Comparison of ENCODE assay signal across 13 cellular contexts in the genomic region with DNA sequence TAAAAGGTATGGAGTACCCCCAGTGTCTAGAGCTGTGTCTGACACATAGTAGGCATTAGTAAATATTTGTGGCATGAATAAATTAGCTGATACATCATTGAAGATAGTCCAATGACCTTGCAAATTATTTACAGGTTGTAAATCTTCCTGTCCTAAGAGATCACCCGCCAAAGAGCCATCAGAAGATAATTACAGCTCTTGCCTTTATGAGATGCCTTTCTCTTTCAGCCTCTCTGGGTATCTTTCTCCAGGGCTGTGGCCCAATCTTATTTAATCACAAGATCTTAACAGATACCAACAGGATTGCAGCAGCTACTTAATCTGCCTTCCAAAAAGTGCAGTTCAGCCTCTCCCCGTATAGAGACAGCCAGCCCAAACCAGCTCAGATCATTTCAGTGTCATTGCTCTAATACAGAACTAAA. TPM values are rescaled to one million over a fixed set of nuclear protein-coding genes. Genes with fewer than 3 reads are reported as not detected.
DNase-seq lines count a peak whose midpoint lies in the region; ATAC-seq, FAIRE-seq and TF ChIP-seq lines count a peak whose summit lies in the region.
"Had no signal": no experiment of that assay in that cellular context is flagged by ENCODE, and none has a peak within 500 bp of the region (broad histone marks: within the 10 kb centered on the region; RNA-seq: fewer than 3 reads in every experiment).

No MANE protein-coding gene starts in this region.

- no peak overlapping the region for H3K9ac ChIP-seq in K562 (ENCODE audit: insufficient read depth in 1 of 2, low read depth in 2 of 2, low read length in 2 of 2)

- H3K27ac ChIP-seq in K562 (ENCODE audit: extremely low read depth, low read depth, low read length) = no peak overlapping the region
- H3K27ac ChIP-seq in lower lobe of right lung = peak overlapping the region; percentile 93
- peak overlapping the region; percentile 43 to 98 (median 76) for H3K27ac ChIP-seq in tibial nerve

- no peaks in the 10 kb centered on the region for H3K9me1 ChIP-seq in K562 (ENCODE audit: control insufficient read depth, insufficient read depth, low read length)

- ATAC-seq in K562 (no peak), lower lobe of right lung (no peak), GM19467 (IDR thresholded peaks at IDR 0.05; ENCODE audit: unreplicated experiment) (no peak)
- ATAC-seq: mucosa of descending colon, T-cell had no signal

- H3K9me3 ChIP-seq in K562 (replicated peaks; ENCODE audit: control insufficient read depth, insufficient read depth, low read depth, low read length) (no peaks in the 10 kb centered on the region), lower lobe of right lung (no peaks in the 10 kb centered on the region), tibial nerve (no peaks in the 10 kb centered on the region)
- H3K9me3 ChIP-seq: mucosa of descending colon had no signal

- no peak overlapping the region for H2AFZ ChIP-seq in K562 (ENCODE audit: low read depth, low read length)

- in situ Hi-C loops in K562 (cut with MboI) = no loop called here

- TF ChIP-seq RAD21 in K562 (CRISPR knock-in tag; conservative IDR thresholded peaks at IDR 0.05 in 1 of 2, IDR thresholded peaks at IDR 0.05 in 1 of 2) = no peak

- WGBS in K562 (ENCODE audit: insufficient coverage, low coverage, missing lambda C conversion rate) = 0% methylated on average over 2 of the region's 2 CpGs
- 44 to 55% methylated on average over 2 of the region's 2 CpGs for WGBS in tibial nerve, 2 donors

- TF ChIP-seq POLR2A in K562 (conservative IDR thresholded peaks at IDR 0.05) (no peak), tibial nerve (IDR thresholded peaks at IDR 0.05) (no peak)

- POLR2A ChIA-PET in K562 (lab: Yijun Ruan, JAX) = interaction anchor here (0.5 to 1.2 kb wide), 2 partner anchors 13 to 46 kb away, joined by 3 read pairs; no protein-coding TSS in a partner anchor

- intact Hi-C loops in K562 (cut with micrococcal nuclease) = no loop called here
- intact Hi-C loops in lower lobe of right lung (cut with DNase I) = no loop called here

- no peak for FAIRE-seq in K562 (lab: Jason Lieb, UNC)
- FAIRE-seq: A204.1 had no signal

- H3K4me3 ChIP-seq in K562 = no peak overlapping the region
- no peak overlapping the region for H3K4me3 ChIP-seq in lower lobe of right lung
- H3K4me3 ChIP-seq in tibial nerve = no peak overlapping the region
- H3K4me3 ChIP-seq: mucosa of descending colon had no signal

- TF ChIP-seq CTCF in K562 (IDR thresholded peaks at IDR 0.05 in 2 of 3, conservative IDR thresholded peaks at IDR 0.05 in 1 of 3; ENCODE audit: insufficient read depth in 2 of 3, low read depth in 1 of 3, low read length in 3 of 3) (no peak), lower lobe of right lung (IDR thresholded peaks at IDR 0.05) (no peak), tibial nerve (IDR thresholded peaks at IDR 0.05) (no peak)

- DNase-seq in NCI-H2171 treated with DMSO at 0.1 percent for 48 hours (lab: John Stamatoyannopoulos, UW) (peak; percentile 86), NCI-H2171 (lab: John Stamatoyannopoulos, UW) (no peak), K562 (ENCODE audit: extremely low read depth in 1 of 4, low spot score in 3 of 4) (no peak), lower lobe of right lung (no peak), tibial nerve (ENCODE audit: low spot score in 2 of 2) (peak in 1 of 2 donors; percentile 57), hippocampal formation (lab: John Stamatoyannopoulos, UW) (no peak), ecto neural progenitor cell (ENCODE audit: low spot score) (no peak)
- DNase-seq: activated T-cell treated with anti-CD3 and anti-CD28 coated beads for 4 hours, mucosa of descending colon, NCI-H1694 treated with DMSO at 0.1 percent for 48 hours, T-cell had no signal

- H3K4me2 ChIP-seq in K562 (ENCODE audit: insufficient read depth, low read length) = no peak overlapping the region

- H4K20me1 ChIP-seq in K562 (replicated peaks; ENCODE audit: control insufficient read depth, insufficient read depth, low read length) = no peaks in the 10 kb centered on the region

- no TSS peak for BruUV-seq in K562 (replicated peaks; lab: Mats Ljungman, UMichigan)

- H3K36me3 ChIP-seq in K562 (ENCODE audit: control insufficient read depth, insufficient read depth, low read length) (no peaks in the 10 kb centered on the region), lower lobe of right lung (no peaks in the 10 kb centered on the region), tibial nerve (no peaks in the 10 kb centered on the region)

- H3K27me3 ChIP-seq in K562 (ENCODE audit: control insufficient read depth in 2 of 2, insufficient read depth in 2 of 2, low read length in 2 of 2) = peaks cover 7 to 17% of the 10 kb centered on the region in 2 experiments; a peak in 4 of 5 replicates
- H3K27me3 ChIP-seq in lower lobe of right lung (ENCODE audit: low read depth) = no peaks in the 10 kb centered on the region
- no peaks in the 10 kb centered on the region for H3K27me3 ChIP-seq in tibial nerve

- H3K4me1 ChIP-seq in K562 (replicated peaks in 1 of 2; ENCODE audit: control insufficient read depth in 2 of 2, insufficient read depth in 2 of 2, low read length in 2 of 2) (peaks cover 0 to 2% of the 10 kb centered on the region in 2 experiments; a peak in 3 of 5 replicates), lower lobe of right lung (peaks cover 96% of the 10 kb centered on the region), tibial nerve (peaks cover 0 to 82% (median 32%) of the 10 kb centered on the region in 4 donors)

- H3K79me2 ChIP-seq in K562 (ENCODE audit: control insufficient read depth, insufficient read depth, low read length) = no peaks in the 10 kb centered on the region

- TF ChIP-seq EP300 in K562 (IDR thresholded peaks at IDR 0.05; ENCODE audit: low read length) = no peak
- no peak for TF ChIP-seq EP300 in tibial nerve (IDR thresholded peaks at IDR 0.05)

- CTCF ChIA-PET in K562 (lab: Yijun Ruan, JAX; ENCODE audit: low intra/inter-chr PET ratio) = no interaction called here

TF ChIP-seq in K562, 482 proteins besides CTCF, POLR2A, EP300 and RAD21 (continues in another document):
- no peak for TF ChIP-seq ZNF79 (CRISPR knock-in tag; IDR thresholded peaks at IDR 0.05; ENCODE audit: low read depth)

RNA-seq across cellular contexts. Expression of gene MYOF, which starts 41.5 kb away (rescaled TPM):
- total RNA-seq in K562 (2011; cell fraction: chromatin; rRNA removed; ENCODE audit: low replicate concordance) = not detected in 2 replicates
- under 0.01 TPM in 1 of 2 replicates, not detected in the other for total RNA-seq in K562 (2011; cell fraction: nucleolus; rRNA removed)
- total RNA-seq in K562 (2011; cell fraction: nucleoplasm; rRNA removed) = not detected in 2 replicates
- total RNA-seq in K562 (2014; rRNA removed) (not detected in 2 replicates), K562 (2014; rRNA removed; fragmentation: Illumina TruSeq; extraction: Trizol) (not detected in 2 replicates), K562 (2015; rRNA removed; fragmentation: Illumina TruSeq; extraction: Trizol) (not detected in 2 replicates), K562 (2021) (0.27 and 0.67 TPM in 2 replicates), lower lobe of right lung (127 TPM), tibial nerve (10 to 100 TPM; 39.6 to 70.4 (median 59.2) TPM)
- polyA plus RNA-seq in K562 (2011; rRNA removed) (0.06 TPM in 1 of 2 replicates, not detected in the other), K562 (2014; fragmentation: Illumina TruSeq; extraction: Trizol) (not detected in 2 replicates), K562 (2014; fragmentation: Nextera tagmentation; extraction: Ambion mirVana) (not detected), K562 (2014; rRNA removed) (not detected in 2 replicates)
- 0.03 TPM in 1 of 2 replicates, not detected in the other for polyA plus RNA-seq in K562 (2011; cell fraction: cytosol; rRNA removed)
- polyA plus RNA-seq in K562 (2011; cell fraction: nucleus; rRNA removed) = 0.10 TPM in 1 of 2 replicates, not detected in the other
- 0.07 TPM in 1 of 2 replicates, not detected in the other for polyA plus RNA-seq in K562 (2012)
- polyA minus RNA-seq in K562 (2011; rRNA and poly(A)+ RNA removed) = 0.03 and 0.04 TPM in 2 replicates
- polyA minus RNA-seq in K562 (2011; cell fraction: cytosol; rRNA and poly(A)+ RNA removed) = 0.38 and 0.64 TPM in 2 replicates
- polyA minus RNA-seq in K562 (2011; cell fraction: nucleus; rRNA and poly(A)+ RNA removed) = 0.11 and 0.27 TPM in 2 replicates

RNA-seq across cellular contexts. Expression of gene CEP55, which starts 55.8 kb away (rescaled TPM):
- total RNA-seq in K562 (2011; cell fraction: chromatin; rRNA removed; ENCODE audit: low replicate concordance) = 8.6 and 27.1 TPM in 2 replicates
- 4.5 and 7.1 TPM in 2 replicates for total RNA-seq in K562 (2011; cell fraction: nucleolus; rRNA removed)
- 9.2 and 14.7 TPM in 2 replicates for total RNA-seq in K562 (2011; cell fraction: nucleoplasm; rRNA removed)
- total RNA-seq in K562 (2014; rRNA removed) (18.1 TPM in 2 replicates), K562 (2014; rRNA removed; fragmentation: Illumina TruSeq; extraction: Trizol) (27.0 and 31.5 TPM in 2 replicates), K562 (2015; rRNA removed; fragmentation: Illumina TruSeq; extraction: Trizol) (27.8 and 32.5 TPM in 2 replicates), K562 (2021) (15.8 and 16.7 TPM in 2 replicates), lower lobe of right lung (1.4 TPM), tibial nerve (1 to 10 TPM in 1 of 4 donors, under 1 TPM in 1, not detected in 2; 0.63 to 5.7 TPM)
- polyA plus RNA-seq in K562 (2011; rRNA removed) (20.3 and 25.2 TPM in 2 replicates), K562 (2014; fragmentation: Illumina TruSeq; extraction: Trizol) (18.3 and 23.4 TPM in 2 replicates), K562 (2014; fragmentation: Nextera tagmentation; extraction: Ambion mirVana) (1 to 10 TPM; 4.4 to 5.6 TPM), K562 (2014; rRNA removed) (14.0 and 15.2 TPM in 2 replicates)
- polyA plus RNA-seq in K562 (2011; cell fraction: cytosol; rRNA removed) = 4.6 and 8.9 TPM in 2 replicates
- 5.1 and 7.4 TPM in 2 replicates for polyA plus RNA-seq in K562 (2011; cell fraction: nucleus; rRNA removed)
- 13.7 and 13.8 TPM in 2 replicates for polyA plus RNA-seq in K562 (2012)
- 19.7 and 21.8 TPM in 2 replicates for polyA minus RNA-seq in K562 (2011; rRNA and poly(A)+ RNA removed)
- 7.2 and 8.6 TPM in 2 replicates for polyA minus RNA-seq in K562 (2011; cell fraction: cytosol; rRNA and poly(A)+ RNA removed)
- polyA minus RNA-seq in K562 (2011; cell fraction: nucleus; rRNA and poly(A)+ RNA removed) = 3.1 and 5.8 TPM in 2 replicates

Comparison
In these comparisons a context has a peak if more than half of its experiments do, and no peak if none do; other contexts are left out.
1. RNA of gene MYOF, which starts 41.5 kb away (total RNA-seq): 127 TPM in lower lobe of right lung (single experiment) and 39.6 to 70.4 TPM in tibial nerve; under 0.01 to 0.67 TPM in K562; every median in the first group is over 10 times any median in the second.